ENCODE assay signal across 8 cellular contexts in the genomic region with DNA sequence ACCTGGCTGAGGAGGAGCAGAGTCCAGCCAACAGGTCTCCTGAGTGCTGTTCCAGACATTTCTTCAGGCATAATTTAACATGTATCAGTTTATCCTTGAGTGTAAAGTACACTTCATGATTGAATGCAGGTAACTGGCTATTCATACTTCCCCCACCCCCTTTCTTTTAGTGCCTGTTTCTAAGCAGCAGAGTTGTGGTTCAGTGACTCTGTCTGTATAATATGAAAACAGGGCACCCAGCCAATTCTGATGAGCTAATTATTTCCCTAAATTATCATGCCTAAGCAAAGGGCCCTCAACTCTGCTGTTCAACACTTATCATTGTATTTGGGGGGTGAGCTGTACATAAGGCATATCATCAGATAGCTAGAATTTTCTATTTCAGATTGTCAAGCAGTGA. TPM values are rescaled to one million over a fixed set of nuclear protein-coding genes. Genes with fewer than 3 reads are reported as not detected.
DNase-seq lines count a peak whose midpoint lies in the region; ATAC-seq and TF ChIP-seq lines count a peak whose summit lies in the region.

No MANE protein-coding gene starts in this region.

- H3K4me3 ChIP-seq in fibroblast of lung (replicated peaks in 1 of 4; ENCODE audit: control extremely low read depth in 1 of 4, insufficient read depth in 1 of 4, low read depth in 3 of 4, low read length in 4 of 4), result no peak overlapping the region

- H3K27me3 ChIP-seq in fibroblast of lung (ENCODE audit: control insufficient read depth, insufficient read depth, low read length), result no peaks in the 10 kb centered on the region

- H3K79me2 ChIP-seq in fibroblast of lung (ENCODE audit: control insufficient read depth, insufficient read depth, low read length), result no peaks in the 10 kb centered on the region

- no peaks in the 10 kb centered on the region for H3K36me3 ChIP-seq in fibroblast of lung (ENCODE audit: control insufficient read depth, insufficient read depth, low read length)

- H3K4me2 ChIP-seq in fibroblast of lung (ENCODE audit: extremely low read depth, insufficient read depth, low read length), result peak overlapping the region; percentile 66

- H3K4me1 ChIP-seq in fibroblast of lung (ENCODE audit: control insufficient read depth, extremely low read depth, insufficient read depth, low read length), result peaks cover 17% of the 10 kb centered on the region

- no peaks in the 10 kb centered on the region for H3K9me3 ChIP-seq in fibroblast of lung (ENCODE audit: control insufficient read depth, insufficient read depth, low read depth, low read length)

- H3K27ac ChIP-seq in fibroblast of lung (ENCODE audit: insufficient read depth, low read length), result no peak overlapping the region

- DNase-seq in DMS79 (lab: John Stamatoyannopoulos, UW) (peak; percentile 88), NCI-H69 (lab: John Stamatoyannopoulos, UW) (peak; percentile 99), fibroblast of lung (ENCODE audit: low read depth in 2 of 2) (peak; percentile 85 to 90)
- no peak for DNase-seq in activated CD8-positive, alpha-beta memory T cell treated with anti-CD3 and anti-CD28 coated beads for 24 hours
- DNase-seq in effector CD8-positive, alpha-beta T cell (lab: John Stamatoyannopoulos, UW), result no peak

- H3K9ac ChIP-seq in fibroblast of lung (ENCODE audit: insufficient read depth, low read length), result no peak overlapping the region

- ATAC-seq in HG03342 (IDR thresholded peaks at IDR 0.05; ENCODE audit: unreplicated experiment) (peak; percentile 40), HG02840 (IDR thresholded peaks at IDR 0.05; ENCODE audit: low FRiP score, unreplicated experiment) (no peak), HG03460 (IDR thresholded peaks at IDR 0.05; ENCODE audit: unreplicated experiment) (no peak)

- no peak overlapping the region for H2AFZ ChIP-seq in fibroblast of lung (ENCODE audit: low read length)

- TF ChIP-seq CTCF in fibroblast of lung (conservative IDR thresholded peaks at IDR 0.05 in 1 of 2, IDR thresholded peaks at IDR 0.05 in 1 of 2; ENCODE audit: low read depth in 1 of 2, low read length in 2 of 2), result no peak

- no peaks in the 10 kb centered on the region for H4K20me1 ChIP-seq in fibroblast of lung (ENCODE audit: control insufficient read depth, extremely low read depth, insufficient read depth, low read length)

RNA-seq across cellular contexts. Expression of a gene that starts 51.9 kb away (rescaled TPM):
- total RNA-seq in fibroblast of lung, result 13.6 and 23.5 TPM in 2 replicates
- polyA plus RNA-seq in fibroblast of lung, result 19.5 and 26.6 TPM in 2 replicates
- 10.7 and 16.9 TPM in 2 replicates for polyA plus RNA-seq in fibroblast of lung (2012)
- polyA minus RNA-seq in fibroblast of lung (ENCODE audit: low replicate concordance), result 31.5 and 52.5 TPM in 2 replicates

Comparison
In these comparisons a context has a peak if more than half of its experiments do, and no peak if none do; other contexts are left out.
1. DNase-seq: peak in DMS79 (single experiment), NCI-H69 (single experiment) and fibroblast of lung (2 of 2); none in activated CD8-positive, alpha-beta memory T cell treated with anti-CD3 and anti-CD28 coated beads for 24 hours (single experiment) and effector CD8-positive, alpha-beta T cell (single experiment).